ENCODE assay signal across 27 cellular contexts in the genomic region with DNA sequence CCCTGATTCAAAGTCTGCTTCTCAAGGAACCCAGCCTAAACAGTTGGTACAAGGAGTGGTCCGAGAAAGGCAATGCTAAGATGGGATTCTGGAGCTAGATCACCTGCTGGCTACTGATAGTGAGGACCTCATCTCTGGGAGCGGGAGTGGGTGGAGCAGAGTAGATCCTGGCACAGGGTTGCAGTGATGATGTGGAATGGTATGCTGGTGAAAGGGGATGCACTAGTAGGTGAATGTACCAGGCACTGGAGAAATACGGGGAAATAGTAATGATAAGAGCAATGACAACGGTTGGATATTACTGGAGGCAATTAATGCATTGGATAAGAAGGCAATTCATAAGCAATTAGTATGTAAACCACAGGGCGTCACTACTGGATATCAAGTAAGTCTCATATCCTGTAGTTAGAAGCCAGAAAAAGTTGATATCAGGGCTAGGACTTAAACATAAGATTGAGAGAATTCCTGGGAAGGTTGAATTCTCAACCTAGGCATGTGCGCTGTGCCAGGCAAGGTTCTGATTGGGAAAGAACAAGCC.
"Had no signal": no experiment of that assay in that cellular context is flagged by ENCODE, and none has a peak within 500 bp of the region (broad histone marks: within the 10 kb centered on the region; RNA-seq: fewer than 3 reads in every experiment).

No MANE protein-coding gene starts in this region.

- H2AFZ ChIP-seq: neural progenitor cell, parathyroid adenoma had no signal

- FAIRE-seq: small intestine, urothelium cell line had no signal

- H3K9me3 ChIP-seq: psoas muscle, right lobe of liver, sigmoid colon, suprapubic skin, testis, tibial artery, transverse colon, upper lobe of left lung, vagina had no signal

- ATAC-seq: naive thymus-derived CD4-positive, alpha-beta T cell; natural killer cell; psoas muscle; right cardiac atrium; right lobe of liver; stimulated activated memory B cell treated with anti-CD40 and anti-IgM and Interleukin-4, amounts not matched to agents 10 μg/mL and 1 μg/mL and 100 μg/mL, for 72 hours; stimulated activated naive CD8-positive, alpha-beta T cell treated with anti-CD3 and anti-CD28 coated beads, Interleukin-15, amount 100 ng/mL, for 72 hours; stimulated activated naive CD8-positive, alpha-beta T cell treated with anti-CD3 and anti-CD28 coated beads, Interleukin-15, Interleukin-2, amounts not matched to agents 100 U/mL and 50 U/mL, for 24 hours had no signal

- DNase-seq: naive thymus-derived CD4-positive, alpha-beta T cell; natural killer cell; occipital lobe; posterior cingulate gyrus; psoas muscle; right cardiac atrium; right lobe of liver; sigmoid colon; small intestine; stimulated activated CD4-positive, alpha-beta T cell treated with anti-CD3 and anti-CD28 coated beads, Interleukin-1b, Interleukin-23, amount 100 ng/mL, for 48 hours; stimulated activated CD4-positive, alpha-beta T cell treated with anti-CD3 and anti-CD28 coated beads, Interleukin-4, amount 100 ng/mL, for 1 hour; stimulated activated CD4-positive, alpha-beta T cell treated with anti-CD3 and anti-CD28 coated beads, Interleukin-4, amount 100 ng/mL, for 4 hours; stimulated activated CD8-positive, alpha-beta memory T cell treated with anti-CD3 and anti-CD28 coated beads, Interleukin-4, amount 100 ng/mL, for 48 hours; stimulated activated naive CD4-positive, alpha-beta T cell; stimulated activated naive CD8-positive, alpha-beta T cell treated with anti-CD3 and anti-CD28 coated beads, Interleukin-15, amount 100 ng/mL, for 72 hours; stimulated activated naive CD8-positive, alpha-beta T cell treated with anti-CD3 and anti-CD28 coated beads, Interleukin-15, Interleukin-2, amounts not matched to agents 100 U/mL and 50 U/mL, for 24 hours; substantia nigra; testis; tibial artery; transverse colon; upper lobe of left lung had no signal

- H3K9ac ChIP-seq: neural progenitor cell, parathyroid adenoma had no signal

- H3K27ac ChIP-seq: neural progenitor cell, parathyroid adenoma, psoas muscle, right lobe of liver, sigmoid colon, suprapubic skin, testis, tibial artery, transverse colon, upper lobe of left lung, vagina had no signal

- H3K79me2 ChIP-seq: parathyroid adenoma had no signal

- H3K36me3 ChIP-seq: neural progenitor cell, right lobe of liver, sigmoid colon, suprapubic skin, tibial artery, transverse colon, upper lobe of left lung, vagina had no signal

- H3K4me3 ChIP-seq: neural progenitor cell, psoas muscle, right lobe of liver, sigmoid colon, suprapubic skin, testis, tibial artery, transverse colon, upper lobe of left lung, vagina had no signal

- H3K4me1 ChIP-seq: parathyroid adenoma, psoas muscle, right lobe of liver, sigmoid colon, testis, tibial artery, transverse colon, upper lobe of left lung, vagina had no signal

- H3K4me2 ChIP-seq: neural progenitor cell had no signal

- H3K27me3 ChIP-seq: neural progenitor cell, right lobe of liver, sigmoid colon, suprapubic skin, testis, transverse colon, upper lobe of left lung, vagina had no signal
